Comparison of ENCODE assay signal across 20 cellular contexts in genomic region chr11:35016939-35017338, GRCh38.
"Had no signal": no experiment of that assay in that cellular context is flagged by ENCODE, and none has a peak within 500 bp of the region (broad histone marks: within the 10 kb centered on the region; RNA-seq: fewer than 3 reads in every experiment).

No MANE protein-coding gene starts in this region.

- H3K4me1 Mint-ChIP-seq: mesothelial cell of epicardium had no signal

- H3K4me3 Mint-ChIP-seq: dendritic cell treated with granulocyte-macrophage colony-stimulating factor and Interleukin-4, amounts not matched to agents 40 ng/mL and 50 ng/mL, for 4 days; endodermal cell; mesothelial cell of epicardium; naive thymus-derived CD4-positive, alpha-beta T cell; nephron; neural progenitor cell; stimulated activated naive B cell treated with anti-CD40 and anti-IgM and Interleukin-4, amounts not matched to agents 10 μg/mL and 1 μg/mL and 100 μg/mL, for 72 hours; stimulated activated naive CD8-positive, alpha-beta T cell treated with anti-CD3 and anti-CD28 coated beads, Interleukin-15, Interleukin-2, amounts not matched to agents 100 ng/mL and 50 ng/mL, for 24 hours had no signal

- ATAC-seq: esophagus mucosa; foreskin keratinocyte; gastroesophageal sphincter; heart left ventricle; left lung; naive thymus-derived CD4-positive, alpha-beta T cell; sciatic nerve; stimulated activated naive B cell treated with anti-CD40 and anti-IgM and Interleukin-4, amounts not matched to agents 10 μg/mL and 1 μg/mL and 100 μg/mL, for 72 hours had no signal

- H3K36me3 Mint-ChIP-seq: mesothelial cell of epicardium; neural progenitor cell; stimulated activated naive B cell treated with anti-CD40 and anti-IgM and Interleukin-4, amounts not matched to agents 10 μg/mL and 1 μg/mL and 100 μg/mL, for 72 hours had no signal

- H3K27ac Mint-ChIP-seq: dendritic cell treated with granulocyte-macrophage colony-stimulating factor and Interleukin-4, amounts not matched to agents 40 ng/mL and 50 ng/mL, for 4 days; endodermal cell; mesothelial cell of epicardium; naive thymus-derived CD4-positive, alpha-beta T cell; nephron; neural progenitor cell; stimulated activated naive B cell treated with anti-CD40 and anti-IgM and Interleukin-4, amounts not matched to agents 10 μg/mL and 1 μg/mL and 100 μg/mL, for 72 hours; stimulated activated naive CD8-positive, alpha-beta T cell treated with anti-CD3 and anti-CD28 coated beads, Interleukin-15, Interleukin-2, amounts not matched to agents 100 ng/mL and 50 ng/mL, for 24 hours had no signal

- H3K27me3 Mint-ChIP-seq: dendritic cell treated with granulocyte-macrophage colony-stimulating factor and Interleukin-4, amounts not matched to agents 40 ng/mL and 50 ng/mL, for 4 days; stimulated activated naive B cell treated with anti-CD40 and anti-IgM and Interleukin-4, amounts not matched to agents 10 μg/mL and 1 μg/mL and 100 μg/mL, for 72 hours; stimulated activated naive CD8-positive, alpha-beta T cell treated with anti-CD3 and anti-CD28 coated beads, Interleukin-15, Interleukin-2, amounts not matched to agents 100 ng/mL and 50 ng/mL, for 24 hours had no signal

- DNase-seq: colonic mucosa; effector CD8-positive, alpha-beta T cell; endodermal cell; foreskin keratinocyte; heart left ventricle; kidney; left lung; mesenchymal stem cell; naive thymus-derived CD4-positive, alpha-beta T cell; stimulated activated CD4-positive, alpha-beta T cell treated with anti-CD3 and anti-CD28 coated beads, Interleukin-4, amount 100 ng/mL, for 4 hours; stimulated activated naive B cell treated with anti-CD40 and anti-IgM and Interleukin-4, amounts not matched to agents 10 μg/mL and 1 μg/mL and 100 μg/mL, for 72 hours; upper lobe of left lung had no signal

- H3K9me3 Mint-ChIP-seq: endodermal cell; mesothelial cell of epicardium; neural progenitor cell; stimulated activated naive B cell treated with anti-CD40 and anti-IgM and Interleukin-4, amounts not matched to agents 10 μg/mL and 1 μg/mL and 100 μg/mL, for 72 hours; stimulated activated naive CD8-positive, alpha-beta T cell treated with anti-CD3 and anti-CD28 coated beads, Interleukin-15, Interleukin-2, amounts not matched to agents 100 ng/mL and 50 ng/mL, for 24 hours had no signal
